Comparison of ENCODE assay signal across 9 cellular contexts in the genomic region with DNA sequence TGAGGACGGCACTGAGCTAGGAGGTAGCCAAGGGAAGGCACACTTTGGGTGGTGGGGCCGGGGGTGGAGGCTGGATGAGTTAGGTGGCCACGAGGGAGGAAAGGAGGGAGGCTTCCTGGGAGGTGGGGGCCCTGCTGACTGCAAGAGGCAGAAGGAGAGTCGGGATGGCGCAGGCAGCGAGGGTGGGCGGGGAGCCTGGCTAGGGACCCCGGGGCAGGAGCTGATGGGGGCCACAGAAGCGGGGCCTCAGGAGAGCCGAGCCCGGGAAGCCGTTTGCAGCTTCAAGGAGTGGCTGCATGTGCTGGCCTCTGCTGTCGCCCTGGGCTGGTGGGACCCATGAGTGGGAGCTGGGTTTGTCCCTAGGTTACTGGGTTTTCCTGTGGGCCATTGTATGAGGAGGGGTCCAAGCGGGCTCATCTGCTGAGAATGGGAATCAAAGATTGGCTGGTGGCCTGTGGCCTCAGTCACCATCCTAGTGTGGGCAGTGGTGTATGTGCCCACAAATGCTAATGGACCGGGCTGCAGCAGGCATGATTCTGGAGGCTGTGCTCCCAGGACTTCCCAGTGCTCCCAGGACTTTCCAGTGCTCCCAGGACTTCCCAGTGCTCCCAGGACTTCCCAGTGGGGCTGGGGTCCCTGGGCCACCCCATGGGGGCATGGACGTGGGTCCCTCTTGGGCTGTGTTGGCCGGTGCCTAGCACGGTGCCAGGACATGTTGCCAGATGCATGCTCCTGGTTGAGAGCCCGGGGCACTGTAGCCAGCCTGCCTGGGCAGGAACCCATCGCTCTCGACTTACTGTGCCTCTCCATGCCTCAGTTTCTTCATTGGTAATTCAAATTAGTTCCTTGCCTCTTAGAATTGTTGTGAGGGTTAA. TPM values are rescaled to one million over a fixed set of nuclear protein-coding genes. Genes with fewer than 3 reads are reported as not detected.
"Had no signal": no experiment of that assay in that cellular context is flagged by ENCODE, and none has a peak within 500 bp of the region (broad histone marks: within the 10 kb centered on the region; RNA-seq: fewer than 3 reads in every experiment).

No MANE protein-coding gene starts in this region.

- H3K27ac ChIP-seq: HL-60 had no signal

- H3K4me2 ChIP-seq: GM23338 had no signal

- H2AFZ ChIP-seq: GM23338 had no signal

- H3K27ac Mint-ChIP-seq: GM23338, IgD-negative memory B cell had no signal

- FAIRE-seq: H1, H54, HepG2 had no signal

- ATAC-seq: GM23338, HepG2 had no signal

- H3K4me1 Mint-ChIP-seq: IgD-negative memory B cell had no signal

- H3K4me3 Mint-ChIP-seq: GM23338, IgD-negative memory B cell had no signal

- H3K4me3 ChIP-seq: GM23338 had no signal

- DNase-seq: H9, HCEC 1CT had no signal

- H3K9me3 Mint-ChIP-seq: GM23338, H9, IgD-negative memory B cell had no signal

RNA-seq across cellular contexts. Expression of gene UNC5A, which starts 40.2 kb away (rescaled TPM):
- total RNA-seq: HepG2 had no signal
- polyA plus RNA-seq: HepG2, IgD-negative memory B cell had no signal

RNA-seq across cellular contexts. Expression of gene HK3, which starts 48.5 kb away (rescaled TPM):
- total RNA-seq: GM23338, H1, H9, HepG2, HT1080 had no signal
- polyA plus RNA-seq: GM23338, H1, HepG2, IgD-negative memory B cell had no signal
